In the genomic region with DNA sequence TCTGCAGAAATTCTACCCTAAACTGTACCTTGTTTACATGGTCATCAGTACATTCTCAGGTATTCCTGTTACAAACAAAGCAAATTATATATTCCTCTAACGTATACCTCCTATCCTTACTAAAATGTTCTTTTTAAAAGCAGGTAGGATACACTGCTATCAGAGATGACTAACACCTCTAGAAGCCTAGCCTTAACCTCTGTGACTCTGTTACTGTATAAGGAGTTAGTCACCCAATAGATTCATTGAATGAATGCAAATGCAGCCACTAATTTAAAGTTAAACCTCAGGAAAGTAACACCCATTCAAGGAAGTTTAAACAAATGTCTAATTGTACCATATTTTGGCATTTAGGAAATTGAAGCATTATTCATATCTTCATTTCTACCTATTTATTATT, we compare ENCODE assay signal across 20 cellular contexts.
"Had no signal": no experiment of that assay in that cellular context is flagged by ENCODE, and none has a peak within 500 bp of the region (broad histone marks: within the 10 kb centered on the region; RNA-seq: fewer than 3 reads in every experiment).

No MANE protein-coding gene starts in this region.

- H3K27ac ChIP-seq: body of pancreas, epithelial cell of prostate, gastroesophageal sphincter, heart right ventricle, right atrium auricular region, upper lobe of left lung, WERI-Rb-1 had no signal

- ATAC-seq: body of pancreas, gastroesophageal sphincter, heart right ventricle, T-helper 17 cell had no signal

- DNase-seq: activated CD4-positive, alpha-beta T cell treated with anti-CD3 and anti-CD28 coated beads, Interleukin-2, amount 50 U/mL, for 1 hour; activated CD8-positive, alpha-beta memory T cell treated with anti-CD3 and anti-CD28 coated beads for 24 hours; amygdala; body of pancreas; effector memory CD4-positive, alpha-beta T cell; heart right ventricle; nephron progenitor cell; occipital lobe; stimulated activated CD4-positive, alpha-beta T cell treated with anti-CD3 and anti-CD28 coated beads, Interleukin-2, amount 100 ng/mL, for 48 hours; T-helper 17 cell; upper lobe of left lung; WERI-Rb-1 had no signal

- H3K27me3 ChIP-seq: body of pancreas, gastroesophageal sphincter, heart right ventricle, right atrium auricular region, upper lobe of left lung had no signal

- H3K9me3 ChIP-seq: body of pancreas, gastroesophageal sphincter, heart right ventricle, right atrium auricular region, upper lobe of left lung had no signal

- H3K4me1 Mint-ChIP-seq: nephron progenitor cell had no signal

- H3K4me3 ChIP-seq: body of pancreas, gastroesophageal sphincter, heart right ventricle, right atrium auricular region, upper lobe of left lung had no signal

- H3K36me3 ChIP-seq: gastroesophageal sphincter, right atrium auricular region, upper lobe of left lung, WERI-Rb-1 had no signal

- H3K27ac Mint-ChIP-seq: activated naive CD4-positive, alpha-beta T cell treated with anti-CD3 and anti-CD28 coated beads, Interleukin-2, amount 50 U/mL, for 24 hours; dendritic cell treated with granulocyte-macrophage colony-stimulating factor and Interleukin-4, amounts not matched to agents 40 ng/mL and 50 ng/mL, for 4 days; nephron progenitor cell; stimulated activated naive CD8-positive, alpha-beta T cell treated with anti-CD3 and anti-CD28 coated beads, Interleukin-15, Interleukin-2, amounts not matched to agents 100 ng/mL and 50 ng/mL, for 24 hours; T-helper 17 cell had no signal

- H3K4me3 Mint-ChIP-seq: activated naive CD4-positive, alpha-beta T cell treated with anti-CD3 and anti-CD28 coated beads, Interleukin-2, amount 50 U/mL, for 24 hours; central memory CD8-positive, alpha-beta T cell; dendritic cell treated with granulocyte-macrophage colony-stimulating factor and Interleukin-4, amounts not matched to agents 40 ng/mL and 50 ng/mL, for 4 days; nephron progenitor cell; stimulated activated naive CD8-positive, alpha-beta T cell treated with anti-CD3 and anti-CD28 coated beads, Interleukin-15, Interleukin-2, amounts not matched to agents 100 ng/mL and 50 ng/mL, for 24 hours; T-helper 17 cell had no signal

- H3K27me3 Mint-ChIP-seq: activated naive CD4-positive, alpha-beta T cell treated with anti-CD3 and anti-CD28 coated beads, Interleukin-2, amount 50 U/mL, for 24 hours; central memory CD8-positive, alpha-beta T cell; dendritic cell treated with granulocyte-macrophage colony-stimulating factor and Interleukin-4, amounts not matched to agents 40 ng/mL and 50 ng/mL, for 4 days; progenitor cell of endocrine pancreas; stimulated activated naive CD8-positive, alpha-beta T cell treated with anti-CD3 and anti-CD28 coated beads, Interleukin-15, Interleukin-2, amounts not matched to agents 100 ng/mL and 50 ng/mL, for 24 hours; T-helper 17 cell had no signal

- H3K9me3 Mint-ChIP-seq: activated naive CD4-positive, alpha-beta T cell treated with anti-CD3 and anti-CD28 coated beads, Interleukin-2, amount 50 U/mL, for 24 hours; central memory CD8-positive, alpha-beta T cell had no signal
